17 cellular contexts compared by ENCODE assay signal in genomic region chr2:14952383-14952782, GRCh38.
DNase-seq lines count a peak whose midpoint lies in the region; ATAC-seq and TF ChIP-seq lines count a peak whose summit lies in the region.
"Had no signal": no experiment of that assay in that cellular context is flagged by ENCODE, and none has a peak within 500 bp of the region (broad histone marks: within the 10 kb centered on the region; RNA-seq: fewer than 3 reads in every experiment).

No MANE protein-coding gene starts in this region.

- H3K9me3 Mint-ChIP-seq in glutamatergic neuron (ENCODE audit: unreplicated experiment): peaks cover 3% of the 10 kb centered on the region
- H3K9me3 Mint-ChIP-seq: CD8-positive, alpha-beta T cell had no signal

- no peak overlapping the region for H3K27ac Mint-ChIP-seq in glutamatergic neuron (ENCODE audit: unreplicated experiment)
- H3K27ac Mint-ChIP-seq: B cell; CD8-positive, alpha-beta T cell; H9 had no signal

- H3K4me1 Mint-ChIP-seq in glutamatergic neuron (ENCODE audit: low read depth, unreplicated experiment): no peaks in the 10 kb centered on the region
- H3K4me1 Mint-ChIP-seq: B cell, H9 had no signal

- H3K4me3 Mint-ChIP-seq in glutamatergic neuron (ENCODE audit: unreplicated experiment): no peak overlapping the region
- H3K4me3 Mint-ChIP-seq: B cell; CD8-positive, alpha-beta T cell; H9 had no signal

- H3K4me3 ChIP-seq in retinal pigment epithelial cell (ENCODE audit: low read length): no peak overlapping the region
- H3K4me3 ChIP-seq: BLaER1 treated with 17β-estradiol and CSF1 and Interleukin-3, amounts not matched to agents 10 nM and 100 nM; GM12878 had no signal

- H3K27me3 Mint-ChIP-seq in glutamatergic neuron (ENCODE audit: unreplicated experiment): peaks cover 1% of the 10 kb centered on the region
- H3K27me3 Mint-ChIP-seq: B cell had no signal

- DNase-seq in NCI-H82 (lab: John Stamatoyannopoulos, UW) (peak; percentile 56), NCI-H82 treated with DMSO at 0.1 percent for 48 hours (lab: John Stamatoyannopoulos, UW; ENCODE audit: unreplicated experiment) (no peak), SK-N-DZ (ENCODE audit: low spot score) (peak; percentile 14), left kidney (ENCODE audit: low read depth, low spot score) (peak; percentile 24), retinal pigment epithelial cell (ENCODE audit: low read depth) (peak; percentile 40), glutamatergic neuron (no peak), kidney glomerular epithelial cell (lab: John Stamatoyannopoulos, UW) (no peak)
- DNase-seq: CD8-positive, alpha-beta T cell; DMS 273 treated with DMSO at 0.1 percent for 48 hours; DMS53; DND-41; EL; H9 had no signal

- H3K36me3 Mint-ChIP-seq in glutamatergic neuron (ENCODE audit: unreplicated experiment): peaks cover 9% of the 10 kb centered on the region
- H3K36me3 Mint-ChIP-seq: CD8-positive, alpha-beta T cell had no signal

- TF ChIP-seq CTCF in retinal pigment epithelial cell (conservative IDR thresholded peaks at IDR 0.05; ENCODE audit: low read depth, low read length): peak; percentile 24
- no peak for TF ChIP-seq CTCF in glutamatergic neuron (IDR thresholded peaks at IDR 0.05; ENCODE audit: partially characterized antibody, unreplicated experiment)

- no peak for ATAC-seq in GM21447 (IDR thresholded peaks at IDR 0.05; ENCODE audit: unreplicated experiment)
- ATAC-seq: CD8-positive, alpha-beta T cell; GM12878 had no signal

Comparison
In these comparisons a context has a peak if more than half of its experiments do, and no peak if none do; other contexts are left out.
1. DNase-seq: peak in NCI-H82 (single experiment), SK-N-DZ (single experiment), left kidney (single experiment) and retinal pigment epithelial cell (single experiment); none in NCI-H82 treated with DMSO at 0.1 percent for 48 hours (single experiment), glutamatergic neuron (single experiment) and kidney glomerular epithelial cell (single experiment).